In genomic region chr5:31121224-31121623, GRCh38 we compare ENCODE assay signal across 26 cellular contexts.
"Had no signal": no experiment of that assay in that cellular context is flagged by ENCODE, and none has a peak within 500 bp of the region (broad histone marks: within the 10 kb centered on the region; RNA-seq: fewer than 3 reads in every experiment).

No MANE protein-coding gene starts in this region.

- H3K4me1 Mint-ChIP-seq: memory B cell; naive thymus-derived CD8-positive, alpha-beta T cell; stimulated activated memory B cell treated with anti-CD40 and anti-IgM and Interleukin-4, amounts not matched to agents 10 μg/mL and 1 μg/mL and 100 μg/mL, for 72 hours; stimulated activated naive CD8-positive, alpha-beta T cell treated with anti-CD3 and anti-CD28 coated beads, Interleukin-15, amount 100 ng/mL, for 72 hours had no signal

- H3K36me3 ChIP-seq: heart right ventricle, left ventricle myocardium inferior, pancreas, prostate gland, right atrium auricular region, right lobe of liver, tibial nerve, uterus had no signal

- H3K4me3 Mint-ChIP-seq: memory B cell; naive thymus-derived CD8-positive, alpha-beta T cell; nephron progenitor cell; stimulated activated memory B cell treated with anti-CD40 and anti-IgM and Interleukin-4, amounts not matched to agents 10 μg/mL and 1 μg/mL and 100 μg/mL, for 72 hours; stimulated activated naive CD8-positive, alpha-beta T cell treated with anti-CD3 and anti-CD28 coated beads, Interleukin-15, amount 100 ng/mL, for 72 hours; type B pancreatic cell had no signal

- H3K79me2 ChIP-seq: hepatocyte had no signal

- FAIRE-seq: pancreas had no signal

- H3K27ac Mint-ChIP-seq: memory B cell; naive thymus-derived CD8-positive, alpha-beta T cell; nephron progenitor cell; stimulated activated memory B cell treated with anti-CD40 and anti-IgM and Interleukin-4, amounts not matched to agents 10 μg/mL and 1 μg/mL and 100 μg/mL, for 72 hours; stimulated activated naive CD8-positive, alpha-beta T cell treated with anti-CD3 and anti-CD28 coated beads, Interleukin-15, amount 100 ng/mL, for 72 hours; type B pancreatic cell had no signal

- H3K9me3 Mint-ChIP-seq: type B pancreatic cell had no signal

- H2AFZ ChIP-seq: hepatocyte had no signal

- H3K36me3 Mint-ChIP-seq: memory B cell; naive thymus-derived CD8-positive, alpha-beta T cell; stimulated activated memory B cell treated with anti-CD40 and anti-IgM and Interleukin-4, amounts not matched to agents 10 μg/mL and 1 μg/mL and 100 μg/mL, for 72 hours; type B pancreatic cell had no signal

- DNase-seq: heart right ventricle; islet precursor cell; left colon; left ventricle myocardium inferior; naive thymus-derived CD8-positive, alpha-beta T cell; nephron progenitor cell; nucleus accumbens; pancreas; posterior cingulate gyrus; right lobe of liver; stimulated activated CD4-positive, alpha-beta T cell treated with anti-CD3 and anti-CD28 coated beads, Interleukin-1b, Interleukin-23, amount 100 ng/mL, for 48 hours; stimulated activated CD4-positive, alpha-beta T cell treated with anti-CD3 and anti-CD28 coated beads, Interleukin-2, amount 100 ng/mL, for 48 hours; stimulated activated CD4-positive, alpha-beta T cell treated with anti-CD3 and anti-CD28 coated beads, Interleukin-4, amount 100 ng/mL, for 4 hours; stimulated activated CD8-positive, alpha-beta memory T cell treated with anti-CD3 and anti-CD28 coated beads, Interleukin-4, amount 100 ng/mL, for 48 hours; stimulated activated naive CD4-positive, alpha-beta T cell treated with Interleukin-2 at 50 U/mL for 16 hours; stimulated activated naive CD8-positive, alpha-beta T cell treated with anti-CD3 and anti-CD28 coated beads, Interleukin-15, amount 100 ng/mL, for 72 hours; substantia nigra; uterus had no signal

- H3K27ac ChIP-seq: heart right ventricle, hepatocyte, left ventricle myocardium inferior, pancreas, prostate gland, right atrium auricular region, right lobe of liver, tibial nerve, uterus had no signal

- ATAC-seq: heart right ventricle; left colon; naive thymus-derived CD8-positive, alpha-beta T cell; pancreas; right lobe of liver; stimulated activated memory B cell treated with anti-CD40 and anti-IgM and Interleukin-4, amounts not matched to agents 10 μg/mL and 1 μg/mL and 100 μg/mL, for 72 hours; stimulated activated naive CD8-positive, alpha-beta T cell treated with anti-CD3 and anti-CD28 coated beads, Interleukin-15, amount 100 ng/mL, for 72 hours had no signal

- H3K27me3 Mint-ChIP-seq: memory B cell; naive thymus-derived CD8-positive, alpha-beta T cell; stimulated activated memory B cell treated with anti-CD40 and anti-IgM and Interleukin-4, amounts not matched to agents 10 μg/mL and 1 μg/mL and 100 μg/mL, for 72 hours; stimulated activated naive CD8-positive, alpha-beta T cell treated with anti-CD3 and anti-CD28 coated beads, Interleukin-15, amount 100 ng/mL, for 72 hours; type B pancreatic cell had no signal

- H3K4me1 ChIP-seq: heart right ventricle, left ventricle myocardium inferior, pancreas, prostate gland, right atrium auricular region, right lobe of liver, uterus had no signal

- H3K9me3 ChIP-seq: pancreas, prostate gland, right atrium auricular region, right lobe of liver, tibial nerve, uterus had no signal

- H3K4me2 ChIP-seq: hepatocyte, smooth muscle cell had no signal

- H3K27me3 ChIP-seq: heart right ventricle, hepatocyte, pancreas, right atrium auricular region, right lobe of liver, tibial nerve, uterus had no signal

- H3K4me3 ChIP-seq: heart right ventricle, hepatocyte, left ventricle myocardium inferior, pancreas, prostate gland, right atrium auricular region, right lobe of liver, smooth muscle cell, tibial nerve, uterus had no signal
